Comparison of ENCODE assay signal across 8 cellular contexts in genomic region chr1:21175670-21176581, GRCh38. TPM values are rescaled to one million over a fixed set of nuclear protein-coding genes. Genes with fewer than 3 reads are reported as not detected.
DNase-seq lines count a peak whose midpoint lies in the region; ATAC-seq, FAIRE-seq and TF ChIP-seq lines count a peak whose summit lies in the region.

No MANE protein-coding gene starts in this region.

- H3K4me3 ChIP-seq in Caco-2 (ENCODE audit: low read depth, low read length) (peak overlapping the region; percentile 65), H1 (ENCODE audit: extremely low read depth in 1 of 4, insufficient read depth in 2 of 4, low read depth in 3 of 4, low read length in 4 of 4) (peak overlapping the region; percentile 69 to 100 (median 86)), mucosa of stomach (ENCODE audit: low read length) (peak overlapping the region; percentile 82)

- H3K9me3 ChIP-seq in Caco-2 (no peaks in the 10 kb centered on the region), H1 (ENCODE audit: insufficient read depth in 2 of 2, low read depth in 1 of 2, low read length in 1 of 2) (no peaks in the 10 kb centered on the region), mucosa of stomach (ENCODE audit: control insufficient read depth, low read length) (no peaks in the 10 kb centered on the region)

- no peak overlapping the region for H3K4ac ChIP-seq in H1 (replicated peaks; ENCODE audit: insufficient read length, low read depth, low read length)

- no peaks in the 10 kb centered on the region for H3K27me3 ChIP-seq in Caco-2 (replicated peaks; ENCODE audit: control insufficient read depth, insufficient read depth, low read length)
- H3K27me3 ChIP-seq in H1 (replicated peaks in 1 of 4; ENCODE audit: control insufficient read depth in 3 of 4, extremely low read depth in 1 of 4, insufficient read depth in 3 of 4, low read length in 3 of 4), result peaks cover 0 to 11% (median 4%) of the 10 kb centered on the region in 4 experiments; a peak in 6 of 7 replicates
- H3K27me3 ChIP-seq in mucosa of stomach (ENCODE audit: control insufficient read depth, insufficient read depth, low read length), result no peaks in the 10 kb centered on the region

- no peaks in the 10 kb centered on the region for H3K9me3 Mint-ChIP-seq in Caco-2 (ENCODE audit: unreplicated experiment)
- H3K9me3 Mint-ChIP-seq in activated CD8-positive, alpha-beta T cell treated with anti-CD3 and anti-CD28 coated beads for 36 hours, result no peaks in the 10 kb centered on the region

- no peak overlapping the region for H3K56ac ChIP-seq in H1 (replicated peaks; ENCODE audit: insufficient read length, low read depth, low read length)

- no peak overlapping the region for H3K23ac ChIP-seq in H1 (ENCODE audit: insufficient read length)

- H3K4me2 ChIP-seq in H1 (ENCODE audit: insufficient read depth in 1 of 2, low read depth in 2 of 2, low read length in 2 of 2), result peak overlapping the region; percentile 68 to 90

- no TSS peak for BruUV-seq in Caco-2 (replicated peaks; lab: Mats Ljungman, UMichigan)

- H3K18ac ChIP-seq in H1 (ENCODE audit: extremely low read depth, low read length), result 0 out of 2 replicates have a peak overlapping the region, but pooled peaks have one; percentile 19

- H3K9ac ChIP-seq in H1 (replicated peaks in 1 of 4; ENCODE audit: extremely low read depth in 1 of 4, low read depth in 3 of 4, low read length in 3 of 4) (peak overlapping the region; percentile 72 to 97 (median 80)), mucosa of stomach (ENCODE audit: low read length) (peak overlapping the region; percentile 90)

- POLR2A ChIA-PET in Caco-2 (lab: Charles Lee), result interaction anchor here (0.6 kb wide), 1 partner anchor 390 kb away, joined by 3 read pairs; no protein-coding TSS in a partner anchor
- POLR2A ChIA-PET in activated CD8-positive, alpha-beta T cell treated with anti-CD3 and anti-CD28 coated beads for 36 hours (lab: Charles Lee), result no interaction called here
- POLR2A ChIA-PET in H1 (lab: Charles Lee; ENCODE audit: partially characterized antibody), result interaction anchor here (0.7 to 2.4 kb wide), 3 partner anchors 10 to 93 kb away, joined by 3 to 7 read pairs (median 4); no protein-coding TSS in a partner anchor

- H3K4me3 Mint-ChIP-seq in Caco-2 (ENCODE audit: unreplicated experiment), result peak overlapping the region; percentile 90
- H3K4me3 Mint-ChIP-seq in activated CD8-positive, alpha-beta T cell treated with anti-CD3 and anti-CD28 coated beads for 36 hours, result peak overlapping the region; percentile 77

- H2BK5ac ChIP-seq in H1 (ENCODE audit: low read depth, low read length), result no peak overlapping the region

- no peaks in the 10 kb centered on the region for H3K79me1 ChIP-seq in H1 (ENCODE audit: low read depth, low read length)

- no peak for TF ChIP-seq EP300 in H1 (IDR thresholded peaks at IDR 0.05; ENCODE audit: borderline replicate concordance in 1 of 2, low read depth in 2 of 2, low read length in 2 of 2)

- H3K14ac ChIP-seq in H1 (ENCODE audit: insufficient read length), result no peak overlapping the region

- ATAC-seq in GM21717 (IDR thresholded peaks at IDR 0.05; ENCODE audit: unreplicated experiment) (peak; percentile 19), HG03097 (IDR thresholded peaks at IDR 0.05; ENCODE audit: low FRiP score, unreplicated experiment) (no peak)
- no peak for ATAC-seq in activated CD8-positive, alpha-beta T cell treated with anti-CD3 and anti-CD28 coated beads for 36 hours

- H3K27me3 Mint-ChIP-seq in Caco-2 (ENCODE audit: insufficient read depth, unreplicated experiment), result no peaks in the 10 kb centered on the region
- no peaks in the 10 kb centered on the region for H3K27me3 Mint-ChIP-seq in activated CD8-positive, alpha-beta T cell treated with anti-CD3 and anti-CD28 coated beads for 36 hours

- H2BK120ac ChIP-seq in H1 (replicated peaks; ENCODE audit: low read depth, low read length), result no peak overlapping the region

- peaks cover 7 to 12% of the 10 kb centered on the region in 2 experiments for H4K20me1 ChIP-seq in H1 (replicated peaks in 1 of 2; ENCODE audit: control insufficient read depth in 1 of 2, insufficient read depth in 2 of 2, low read length in 2 of 2)

- H3K79me2 ChIP-seq in H1 (ENCODE audit: control insufficient read depth in 1 of 2, insufficient read depth in 2 of 2, low read length in 2 of 2), result peaks cover 7 to 49% of the 10 kb centered on the region in 2 experiments

- peak overlapping the region; percentile 100; the same call in 1 of the 2 replicates for H4K8ac ChIP-seq in H1 (ENCODE audit: extremely low read depth, insufficient read depth, low read length)

- H3K27ac Mint-ChIP-seq in Caco-2 (ENCODE audit: unreplicated experiment), result peak overlapping the region; percentile 93
- peak overlapping the region; percentile 92 for H3K27ac Mint-ChIP-seq in activated CD8-positive, alpha-beta T cell treated with anti-CD3 and anti-CD28 coated beads for 36 hours

- H3K23me2 ChIP-seq in H1 (ENCODE audit: low read depth, low read length), result peaks cover 6% of the 10 kb centered on the region

- no peak overlapping the region for H2BK12ac ChIP-seq in H1 (ENCODE audit: low read depth, low read length)

- H4K5ac ChIP-seq in H1 (ENCODE audit: insufficient read length, low read depth, low read length), result no peak overlapping the region

- H3K36me3 Mint-ChIP-seq in Caco-2 (ENCODE audit: insufficient read depth, unreplicated experiment), result peaks cover 23% of the 10 kb centered on the region
- peaks cover 27% of the 10 kb centered on the region for H3K36me3 Mint-ChIP-seq in activated CD8-positive, alpha-beta T cell treated with anti-CD3 and anti-CD28 coated beads for 36 hours (ENCODE audit: low read depth)

- intact Hi-C loops in Caco-2 (cut with micrococcal nuclease; ENCODE audit: unreplicated experiment), result loop anchor here (10.0 kb wide), 1 partner anchor 391 kb away; the partner anchor contains the start of gene HP1BP3
- intact Hi-C loops in activated CD8-positive, alpha-beta T cell treated with anti-CD3 and anti-CD28 coated beads for 36 hours (cut with micrococcal nuclease), result no loop called here

- peak in 1 of 2 experiments; percentile 46 for DNase-seq in Caco-2
- DNase-seq in NCI-H1092 (lab: John Stamatoyannopoulos, UW), result peak; percentile 35
- DNase-seq in activated CD8-positive, alpha-beta T cell treated with anti-CD3 and anti-CD28 coated beads for 36 hours, result peak; percentile 32
- DNase-seq in H1 (ENCODE audit: low read depth in 1 of 2, low spot score in 2 of 2), result peak in 1 of 2 experiments; percentile 73
- DNase-seq in superior temporal gyrus (ENCODE audit: extremely low spot score), result peak; percentile 50

- H2AK5ac ChIP-seq in H1 (ENCODE audit: low read depth, low read length), result no peak overlapping the region

- TF ChIP-seq CTCF in Caco-2 (IDR thresholded peaks at IDR 0.05; ENCODE audit: insufficient read depth in 1 of 2, low read depth in 1 of 2, low read length in 1 of 2, severe bottlenecking in 1 of 2, unreplicated experiment in 1 of 2), result no peak
- no peak for TF ChIP-seq CTCF in activated CD8-positive, alpha-beta T cell treated with anti-CD3 and anti-CD28 coated beads for 36 hours (IDR thresholded peaks at IDR 0.05)
- no peak for TF ChIP-seq CTCF in H1 (IDR thresholded peaks at IDR 0.05; ENCODE audit: control extremely low read depth in 1 of 3, insufficient read depth in 1 of 3, low read depth in 1 of 3, low read length in 3 of 3)

- CTCF ChIA-PET in Caco-2 (lab: Charles Lee), result interaction anchor here (0.7 kb wide), 1 partner anchor 479 kb away, joined by 3 read pairs; no protein-coding TSS in a partner anchor
- CTCF ChIA-PET in activated CD8-positive, alpha-beta T cell treated with anti-CD3 and anti-CD28 coated beads for 36 hours (lab: Charles Lee), result interaction anchor here (1.3 kb wide), 1 partner anchor 192 kb away, joined by 3 read pairs; no protein-coding TSS in a partner anchor
- CTCF ChIA-PET in H1 (lab: Charles Lee; ENCODE audit: partially characterized antibody), result interaction anchor here (0.7 kb wide), 1 partner anchor 79 kb away, joined by 3 read pairs; no protein-coding TSS in a partner anchor

- no peak for TF ChIP-seq POLR2A in H1 (IDR thresholded peaks at IDR 0.05; ENCODE audit: control extremely low read depth in 1 of 2, low read depth in 2 of 2, low read length in 2 of 2)

- peaks cover 17% of the 10 kb centered on the region for H3K4me1 Mint-ChIP-seq in Caco-2 (ENCODE audit: low read depth, unreplicated experiment)
- peaks cover 32% of the 10 kb centered on the region for H3K4me1 Mint-ChIP-seq in activated CD8-positive, alpha-beta T cell treated with anti-CD3 and anti-CD28 coated beads for 36 hours (ENCODE audit: low read depth)

- no peak for FAIRE-seq in H1 (lab: Jason Lieb, UNC)

- H2BK20ac ChIP-seq in H1 (ENCODE audit: low read length), result no peak overlapping the region

- no peak overlapping the region for H2AFZ ChIP-seq in H1 (ENCODE audit: low read length)

- no peaks in the 10 kb centered on the region for H3K36me3 ChIP-seq in Caco-2 (ENCODE audit: control insufficient read depth, insufficient read depth, low read length)
- peaks cover 0 to 9% (median 2%) of the 10 kb centered on the region in 4 experiments; a peak in 3 of 8 replicates for H3K36me3 ChIP-seq in H1 (ENCODE audit: control insufficient read depth in 2 of 4, insufficient read depth in 4 of 4, low read length in 3 of 4)
- H3K36me3 ChIP-seq in mucosa of stomach (ENCODE audit: control insufficient read depth, insufficient read depth, low read length), result no peaks in the 10 kb centered on the region

- WGBS in H1 (ENCODE audit: extremely low coverage in 1 of 2, insufficient coverage in 1 of 2, insufficient read length in 1 of 2, insufficient replicate concordance in 2 of 2, low coverage in 1 of 2, low lambda C conversion rate in 2 of 2, missing lambda C conversion rate in 1 of 2), 2 experiments, result 1% methylated on average over 32 of the region's 69 CpGs; no CpG with 5 or more reads in 1 of the 2 experiments

- TF ChIP-seq RAD21 in H1 (IDR thresholded peaks at IDR 0.05 in 1 of 2, conservative IDR thresholded peaks at IDR 0.05 in 1 of 2; ENCODE audit: low read depth in 2 of 2, low read length in 2 of 2), result no peak

- H3K4me1 ChIP-seq in Caco-2, result peaks cover 13% of the 10 kb centered on the region
- peaks cover 0 to 1% (median 0%) of the 10 kb centered on the region in 4 experiments; a peak in 3 of 7 replicates for H3K4me1 ChIP-seq in H1 (replicated peaks in 1 of 4; ENCODE audit: control insufficient read depth in 3 of 4, insufficient read depth in 4 of 4, low read length in 3 of 4)
- peaks cover 14% of the 10 kb centered on the region for H3K4me1 ChIP-seq in mucosa of stomach (ENCODE audit: control insufficient read depth, insufficient read depth, low read length)

- no peak overlapping the region for H4K91ac ChIP-seq in H1 (replicated peaks; ENCODE audit: insufficient read length, low read length)

- peak overlapping the region; percentile 59 for H3K27ac ChIP-seq in H1 (ENCODE audit: low read depth, low read length)

- H2BK15ac ChIP-seq in H1 (ENCODE audit: low read length), result no peak overlapping the region

RNA-seq across cellular contexts. Expression of gene EIF4G3, which starts 0.8 kb away (rescaled TPM):
- 55.3 and 55.4 TPM in 2 replicates for total RNA-seq in Caco-2 (2022)
- total RNA-seq in activated CD8-positive, alpha-beta T cell treated with anti-CD3 and anti-CD28 coated beads for 36 hours, result 10 to 100 TPM; 48.2 to 48.4 TPM
- 66.6 and 67.5 TPM in 2 replicates for total RNA-seq in H1 (2021; fragmentation: NEBNext Ultra II Directional; extraction: Animal tissue kit (Norgen Biotek cat#: 25700))
- polyA plus RNA-seq in H1 (2011; rRNA removed), result 44.8 and 47.5 TPM in 2 replicates
- polyA plus RNA-seq in H1 (2011; cell fraction: cytosol; rRNA removed), result 38.0 TPM
- 178 TPM for polyA plus RNA-seq in H1 (2011; cell fraction: nucleus; rRNA removed)
- 33.8 to 49.7 TPM (median 38.9 TPM) in 4 replicates for polyA plus RNA-seq in H1 (2012, experiment 1 of 2)
- 4.8 TPM for polyA plus RNA-seq in H1 (2012, experiment 2 of 2)
- polyA plus RNA-seq in H1 (2013, experiment 1 of 2), result 57.1 TPM
- 54.4 TPM for polyA plus RNA-seq in H1 (2013, experiment 2 of 2)
- polyA minus RNA-seq in H1 (2011; rRNA and poly(A)+ RNA removed), result 101 and 111 TPM in 2 replicates
- 39.9 TPM for polyA minus RNA-seq in H1 (2011; cell fraction: cytosol; rRNA and poly(A)+ RNA removed)
- polyA minus RNA-seq in H1 (2011; cell fraction: nucleus; rRNA and poly(A)+ RNA removed), result 135 TPM
